Comparison of ENCODE assay signal across 24 cellular contexts in the genomic region with DNA sequence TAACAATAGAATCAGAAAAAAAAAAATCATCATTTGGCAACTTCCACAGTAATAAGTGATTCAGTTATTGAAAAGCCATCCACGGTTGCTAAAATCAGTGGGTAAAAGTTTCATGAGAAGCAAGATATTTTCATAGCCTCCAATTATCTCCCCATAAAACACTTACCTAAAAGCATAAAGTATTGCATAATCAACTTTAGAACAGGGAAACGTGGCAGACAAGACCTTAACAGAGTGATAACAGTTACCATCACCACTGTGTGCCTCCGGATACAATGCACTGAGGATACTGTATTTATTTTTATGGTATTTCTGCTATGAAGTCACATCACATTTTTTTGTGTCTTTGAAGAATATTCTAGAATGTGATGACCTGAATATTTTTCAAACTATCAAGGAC.
"Had no signal": no experiment of that assay in that cellular context is flagged by ENCODE, and none has a peak within 500 bp of the region (broad histone marks: within the 10 kb centered on the region; RNA-seq: fewer than 3 reads in every experiment).

No MANE protein-coding gene starts in this region.

- H3K9me3 ChIP-seq: gastrocnemius medialis, left lung, sigmoid colon, thyroid gland, vagina had no signal

- H3K4me2 ChIP-seq: hepatocyte, neural progenitor cell had no signal

- H2AFZ ChIP-seq: hepatocyte, neural progenitor cell, parathyroid adenoma had no signal

- ATAC-seq: effector memory CD8-positive, alpha-beta T cell; esophagus mucosa; gastrocnemius medialis; heart left ventricle; left lung; naive thymus-derived CD4-positive, alpha-beta T cell; stimulated activated effector memory CD8-positive, alpha-beta T cell treated with anti-CD3 and anti-CD28 coated beads, Interleukin-12 subunit alpha, Interleukin-12 subunit beta, amount 100 ng/mL, for 72 hours had no signal

- FAIRE-seq: endometrium, kidney had no signal

- H3K9ac ChIP-seq: neural progenitor cell, parathyroid adenoma had no signal

- H3K36me3 ChIP-seq: gastrocnemius medialis, heart left ventricle, neural progenitor cell, right atrium auricular region, sigmoid colon, thyroid gland, vagina had no signal

- H3K4me3 ChIP-seq: gastrocnemius medialis, heart left ventricle, hepatocyte, left lung, neural progenitor cell, right atrium auricular region, sigmoid colon, stomach, thyroid gland, vagina had no signal

- H3K27me3 ChIP-seq: gastrocnemius medialis, heart left ventricle, hepatocyte, left lung, neural progenitor cell, right atrium auricular region, sigmoid colon, stomach, thyroid gland, vagina had no signal

- DNase-seq: cortex of kidney; effector memory CD8-positive, alpha-beta T cell; foreskin fibroblast; gastrocnemius medialis; heart left ventricle; kidney; left lung; mesenchymal stem cell; naive thymus-derived CD4-positive, alpha-beta T cell; sigmoid colon; stimulated activated CD4-positive, alpha-beta T cell treated with anti-CD3 and anti-CD28 coated beads, Interleukin-2, amount 100 ng/mL, for 24 hours; stimulated activated CD4-positive, alpha-beta T cell treated with anti-CD3 and anti-CD28 coated beads, Interleukin-4, amount 100 ng/mL, for 24 hours; stimulated activated naive CD4-positive, alpha-beta T cell treated with Interleukin-2 at 50 U/mL for 16 hours; stomach; thyroid gland; trophoblast cell had no signal

- H3K27ac ChIP-seq: gastrocnemius medialis, heart left ventricle, hepatocyte, left lung, neural progenitor cell, parathyroid adenoma, right atrium auricular region, sigmoid colon, stomach, thyroid gland, vagina had no signal

- H3K4me1 ChIP-seq: gastrocnemius medialis, neural progenitor cell, parathyroid adenoma, right atrium auricular region, thyroid gland had no signal
